In genomic region chr19:57436392-57436791, GRCh38 we compare ENCODE assay signal across 10 cellular contexts. TPM values are rescaled to one million over a fixed set of nuclear protein-coding genes. Genes with fewer than 3 reads are reported as not detected.
DNase-seq lines count a peak whose midpoint lies in the region; ATAC-seq and TF ChIP-seq lines count a peak whose summit lies in the region.
"Had no signal": no experiment of that assay in that cellular context is flagged by ENCODE, and none has a peak within 500 bp of the region (broad histone marks: within the 10 kb centered on the region; RNA-seq: fewer than 3 reads in every experiment).

No MANE protein-coding gene starts in this region.

- peaks cover 8% of the 10 kb centered on the region for H3K23me2 ChIP-seq in H9 (ENCODE audit: insufficient read length, low read depth, low read length, poor library complexity, severe bottlenecking)

- intact Hi-C loops in esophagus muscularis mucosa (cut with DNase I): no loop called here

- TF ChIP-seq POLR2A in esophagus muscularis mucosa (IDR thresholded peaks at IDR 0.05; ENCODE audit: low read depth): no peak

- H3K27ac Mint-ChIP-seq in H9 (peak overlapping the region in 2 of 3 experiments; percentile 96 to 99; a peak in 3 of 7 replicates), T-cell (peak overlapping the region in 1 of 2 donors; percentile 5), progenitor cell of endocrine pancreas (peak overlapping the region; percentile 98)

- H3K23ac ChIP-seq in H9 (ENCODE audit: insufficient read length, low read depth, low read length): no peak overlapping the region

- H3K4me3 Mint-ChIP-seq in H9 (peak overlapping the region; percentile 91 to 96), T-cell (peak overlapping the region; percentile 92 to 98 (median 97)), progenitor cell of endocrine pancreas (ENCODE audit: low read depth) (peak overlapping the region; percentile 95)

- CTCF ChIA-PET in T-cell (lab: Charles Lee): interaction anchor here in 1 of 2 donors (0.6 kb wide), 1 partner anchor 274 kb away, joined by 4 read pairs; no protein-coding TSS in a partner anchor

- H3K14ac ChIP-seq in H9 (ENCODE audit: insufficient read depth, low read length): no peak overlapping the region

- H2BK5ac ChIP-seq in H9 (ENCODE audit: insufficient read length, low read length): no peak overlapping the region

- H2AK5ac ChIP-seq in H9 (ENCODE audit: insufficient read length, low read length): no peak overlapping the region

- no peak overlapping the region for H2BK120ac ChIP-seq in H9 (ENCODE audit: low read depth, low read length, poor library complexity, severe bottlenecking)

- H2AFZ ChIP-seq in H9 (ENCODE audit: low read length): no peak overlapping the region

- no peak overlapping the region for H4K5ac ChIP-seq in H9 (ENCODE audit: insufficient read length, low read depth, low read length)

- H3K4me3 ChIP-seq in esophagus muscularis mucosa: peak overlapping the region in 3 of 4 donors; percentile 75 to 85 (median 84)

- TF ChIP-seq EP300 in esophagus muscularis mucosa (IDR thresholded peaks at IDR 0.05): no peak

- H3K9ac ChIP-seq in H9 (ENCODE audit: extremely low read depth, insufficient read length, low read length): peak overlapping the region; percentile 95

- H2BK15ac ChIP-seq in H9 (ENCODE audit: low read depth, low read length): no peak overlapping the region

- H3K27me3 ChIP-seq in H9 (ENCODE audit: insufficient read depth, low read length) (no peaks in the 10 kb centered on the region), esophagus muscularis mucosa (no peaks in the 10 kb centered on the region)

- POLR2A ChIA-PET in T-cell (lab: Charles Lee): interaction anchor here in 1 of 2 donors (0.6 kb wide), 1 partner anchor 1023 kb away, joined by 4 read pairs; no protein-coding TSS in a partner anchor

- H3K4ac ChIP-seq in H9 (ENCODE audit: low read depth, low read length): no peak overlapping the region

- TF ChIP-seq CTCF in H9 (conservative IDR thresholded peaks at IDR 0.05): no peak
- TF ChIP-seq CTCF in esophagus muscularis mucosa (IDR thresholded peaks at IDR 0.05): no peak
- TF ChIP-seq CTCF in progenitor cell of endocrine pancreas (IDR thresholded peaks at IDR 0.05; ENCODE audit: unreplicated experiment): no peak

- DNase-seq in H9: no peak
- no peak for DNase-seq in T-cell
- no peak for DNase-seq in esophagus muscularis mucosa (ENCODE audit: extremely low spot score)
- no peak for DNase-seq in progenitor cell of endocrine pancreas (ENCODE audit: low spot score, unreplicated experiment)
- DNase-seq in CD1c-positive myeloid dendritic cell (ENCODE audit: extremely low spot score): no peak
- DNase-seq in NCI-H526 (lab: John Stamatoyannopoulos, UW): no peak
- DNase-seq: NCI-H2029, occipital lobe had no signal

- no peaks in the 10 kb centered on the region for H3K9me3 ChIP-seq in H9 (ENCODE audit: control insufficient read depth, low read depth, low read length)
- H3K9me3 ChIP-seq in esophagus muscularis mucosa: peaks cover 0 to 9% (median 0%) of the 10 kb centered on the region in 4 donors

- H3K79me2 ChIP-seq in H9 (ENCODE audit: insufficient read depth, low read length): peaks cover 42% of the 10 kb centered on the region

- H3K79me1 ChIP-seq in H9 (ENCODE audit: insufficient read depth, low read depth, low read length, poor library complexity, severe bottlenecking): peaks cover 14% of the 10 kb centered on the region

- H3K27me3 Mint-ChIP-seq in H9 (ENCODE audit: low read depth) (peaks cover 1% of the 10 kb centered on the region; the same call in 1 of the 2 replicates), T-cell (no peaks in the 10 kb centered on the region), progenitor cell of endocrine pancreas (no peaks in the 10 kb centered on the region)

- H3K56ac ChIP-seq in H9 (ENCODE audit: insufficient read length, low read depth, low read length): no peak overlapping the region

- peak overlapping the region; percentile 99 for H3K4me2 ChIP-seq in H9 (ENCODE audit: insufficient read depth, insufficient read length, low read length)

- no peak overlapping the region for H3T11ph ChIP-seq in H9 (ENCODE audit: low read length)

- H4K20me1 ChIP-seq in H9 (ENCODE audit: control insufficient read depth, insufficient read depth, insufficient read length): no peaks in the 10 kb centered on the region

- no peak overlapping the region for H4K91ac ChIP-seq in H9 (ENCODE audit: insufficient read length, low read depth, low read length)

- H4K8ac ChIP-seq in H9 (replicated peaks; ENCODE audit: insufficient read length, low read depth, low read length): no peak overlapping the region

- H3K36me3 ChIP-seq in esophagus muscularis mucosa: peaks cover 0 to 18% (median 10%) of the 10 kb centered on the region in 4 donors

- no peak overlapping the region for H3K18ac ChIP-seq in H9 (ENCODE audit: insufficient read length, low read depth, low read length)

- H2BK12ac ChIP-seq in H9 (ENCODE audit: insufficient read length, low read depth, low read length): no peak overlapping the region

- H3K4me1 Mint-ChIP-seq in H9 (peaks cover 16 to 20% of the 10 kb centered on the region in 2 experiments), T-cell (peaks cover 23 to 44% (median 27%) of the 10 kb centered on the region in 3 donors), progenitor cell of endocrine pancreas (ENCODE audit: low read depth) (peaks cover 20% of the 10 kb centered on the region)

- H3K36me3 Mint-ChIP-seq in H9 (ENCODE audit: insufficient read depth in 1 of 3, low read depth in 3 of 3): peaks cover 12 to 23% (median 22%) of the 10 kb centered on the region in 3 experiments
- peaks cover 36% of the 10 kb centered on the region for H3K36me3 Mint-ChIP-seq in T-cell
- peaks cover 36% of the 10 kb centered on the region for H3K36me3 Mint-ChIP-seq in progenitor cell of endocrine pancreas (ENCODE audit: insufficient read depth)

- H2BK20ac ChIP-seq in H9 (ENCODE audit: low read depth, low read length, poor library complexity, severe bottlenecking): no peak overlapping the region

- ATAC-seq in T-cell (replicated peaks in 1 of 4) (no peak), HG03045 (IDR thresholded peaks at IDR 0.05; ENCODE audit: unreplicated experiment) (no peak), GM21717 (IDR thresholded peaks at IDR 0.05; ENCODE audit: unreplicated experiment) (no peak)

- H3K9me3 Mint-ChIP-seq in H9 (peaks cover 0 to 11% of the 10 kb centered on the region in 2 experiments; a peak in 4 of 5 replicates), T-cell (peaks cover 18 to 27% (median 24%) of the 10 kb centered on the region in 3 donors), progenitor cell of endocrine pancreas (ENCODE audit: low read depth) (peaks cover 17% of the 10 kb centered on the region)

- no peak overlapping the region for H3K27ac ChIP-seq in H9 (ENCODE audit: insufficient read length, low read depth, low read length)
- no peak overlapping the region for H3K27ac ChIP-seq in esophagus muscularis mucosa (replicated peaks in 1 of 4)

- H3K4me1 ChIP-seq in H9 (ENCODE audit: insufficient read depth, low read length) (peaks cover 5% of the 10 kb centered on the region; the same call in 1 of the 2 replicates), esophagus muscularis mucosa (peaks cover 16 to 25% (median 22%) of the 10 kb centered on the region in 4 donors)

- no CpG with 5 or more reads among the region's 1 CpG for WGBS in H9 (ENCODE audit: extremely low coverage, insufficient read length, low lambda C conversion rate)
- 83% methylated on average over 1 of the region's 1 CpG for WGBS in esophagus muscularis mucosa

RNA-seq across cellular contexts. Expression of gene ZNF749, which starts 1.3 kb away (rescaled TPM):
- 25.0 and 27.8 TPM in 2 replicates for total RNA-seq in H9 (2021)
- 10 to 100 TPM in 3 of 5 donors, 1 to 10 TPM in 2; 6.8 to 21.3 (median 18.2) TPM for total RNA-seq in T-cell
- total RNA-seq in esophagus muscularis mucosa: 1 to 10 TPM; 2.5 to 6.4 (median 4.6) TPM
- total RNA-seq in progenitor cell of endocrine pancreas: 25.1 and 32.7 TPM in 2 replicates

RNA-seq across cellular contexts. Expression of gene VN1R1, which starts 20.5 kb away (rescaled TPM):
- 0.53 and 0.74 TPM in 2 replicates for total RNA-seq in H9 (2021)
- under 1 TPM in 3 of 5 donors, not detected in 2; 0.41 to 0.61 (median 0.53) TPM for total RNA-seq in T-cell
- 1 to 10 TPM in 3 of 4 donors, under 1 TPM in 1; 0.65 to 1.8 (median 1.3) TPM for total RNA-seq in esophagus muscularis mucosa
- 0.64 and 0.84 TPM in 2 replicates for total RNA-seq in progenitor cell of endocrine pancreas

RNA-seq across cellular contexts. Expression of gene ZNF17, which starts 25.4 kb away (rescaled TPM):
- 14.0 and 16.3 TPM in 2 replicates for total RNA-seq in H9 (2021)
- 10 to 100 TPM; 10.0 to 27.8 (median 21.2) TPM for total RNA-seq in T-cell
- total RNA-seq in esophagus muscularis mucosa: 1 to 10 TPM; 6.1 to 9.6 (median 8.8) TPM
- total RNA-seq in progenitor cell of endocrine pancreas: 14.7 and 17.7 TPM in 2 replicates

RNA-seq across cellular contexts. Expression of gene ZNF772, which starts 41.0 kb away (rescaled TPM):
- total RNA-seq in H9 (2021): 11.4 and 14.4 TPM in 2 replicates
- total RNA-seq in T-cell: 10 to 100 TPM in 1 of 5 donors, 1 to 10 TPM in 4; 2.3 to 12.1 (median 9.4) TPM
- total RNA-seq in esophagus muscularis mucosa: 10 to 100 TPM in 1 of 4 donors, 1 to 10 TPM in 3; 7.1 to 11.5 (median 9.0) TPM
- total RNA-seq in progenitor cell of endocrine pancreas: 7.3 and 10.1 TPM in 2 replicates

RNA-seq across cellular contexts. Expression of gene ZNF548, which starts 46.7 kb away (rescaled TPM):
- total RNA-seq in H9 (2021) (13.0 and 13.9 TPM in 2 replicates), T-cell (100 to 1,000 TPM in 2 of 5 donors, 10 to 100 TPM in 3; 57.3 to 110 (median 82.8) TPM), esophagus muscularis mucosa (10 to 100 TPM; 20.2 to 26.3 (median 23.6) TPM), progenitor cell of endocrine pancreas (30.7 and 31.9 TPM in 2 replicates)
